ENCODE assay signal across 29 cellular contexts in the genomic region with DNA sequence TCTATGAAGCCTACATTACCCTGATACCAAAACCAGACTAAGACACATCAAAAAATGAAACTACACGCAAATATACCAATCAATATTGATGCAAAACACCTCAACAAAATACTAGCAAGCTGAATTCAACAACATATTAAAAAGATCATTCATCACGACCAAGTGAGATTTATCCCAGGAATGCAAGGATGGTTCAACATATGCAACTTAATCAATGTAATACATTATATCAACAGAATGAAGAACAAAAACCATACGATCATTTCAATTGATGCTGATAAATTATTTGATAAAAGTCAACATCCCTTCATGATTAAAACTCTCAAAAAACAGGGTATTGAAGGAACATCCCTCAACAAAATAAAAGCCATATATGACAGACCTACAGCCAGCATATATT. TPM values are rescaled to one million over a fixed set of nuclear protein-coding genes. Genes with fewer than 3 reads are reported as not detected.
A peak's percentile ranks its signal among the peaks of the same experiment; 100 is the strongest.
DNase-seq lines count a peak whose midpoint lies in the region; ATAC-seq, FAIRE-seq and TF ChIP-seq lines count a peak whose summit lies in the region.
"Had no signal": no experiment of that assay in that cellular context is flagged by ENCODE, and none has a peak within 500 bp of the region (broad histone marks: within the 10 kb centered on the region; RNA-seq: fewer than 3 reads in every experiment).

No MANE protein-coding gene starts in this region.

- no peaks in the 10 kb centered on the region for H4K20me1 ChIP-seq in K562 (replicated peaks; ENCODE audit: control insufficient read depth, insufficient read depth, low read length)
- H4K20me1 ChIP-seq: BLaER1 had no signal

- no peak for FAIRE-seq in K562 (lab: Jason Lieb, UNC)
- FAIRE-seq: GM12878, GM12892, GM18507 had no signal

- no peaks in the 10 kb centered on the region; the same call in 1 of the 2 replicates for H3K9me3 ChIP-seq in K562 (replicated peaks; ENCODE audit: control insufficient read depth, insufficient read depth, low read depth, low read length)
- H3K9me3 ChIP-seq: BE2C had no signal

- no peaks in the 10 kb centered on the region for H3K27me3 ChIP-seq in K562 (ENCODE audit: control insufficient read depth in 2 of 2, insufficient read depth in 2 of 2, low read length in 2 of 2)
- H3K27me3 ChIP-seq: BE2C, BLaER1 had no signal

- POLR2A ChIA-PET in K562 (lab: Yijun Ruan, JAX): no interaction called here

- in situ Hi-C loops in K562 (cut with MboI): no loop called here

- no peaks in the 10 kb centered on the region for H3K36me3 ChIP-seq in K562 (ENCODE audit: control insufficient read depth, insufficient read depth, low read length)
- H3K36me3 ChIP-seq: BE2C, BLaER1 had no signal

- no peaks in the 10 kb centered on the region for H3K79me2 ChIP-seq in K562 (ENCODE audit: control insufficient read depth, insufficient read depth, low read length)

- H2AFZ ChIP-seq in K562 (ENCODE audit: low read depth, low read length): no peak overlapping the region

- no peak for TF ChIP-seq POLR2A in K562 (conservative IDR thresholded peaks at IDR 0.05)
- TF ChIP-seq POLR2A in erythroblast (IDR thresholded peaks at IDR 0.05; ENCODE audit: low read length): no peak

- ATAC-seq in K562: no peak
- ATAC-seq: GM12878 had no signal

- DNase-seq in DMS53 (lab: John Stamatoyannopoulos, UW): peak; percentile 11
- DNase-seq in DMS53 treated with DMSO at 0.1 percent for 48 hours (lab: John Stamatoyannopoulos, UW; ENCODE audit: unreplicated experiment): no peak
- no peak for DNase-seq in K562 (ENCODE audit: extremely low read depth in 1 of 4, low spot score in 3 of 4)
- DNase-seq in erythroblast (lab: John Stamatoyannopoulos, UW): no peak
- DNase-seq in NCI-H774 (lab: John Stamatoyannopoulos, UW): no peak
- DNase-seq: ACHN; BE2C; C1 segment of cervical spinal cord; CD4-positive, alpha-beta memory T cell; CD4-positive, CD25-positive, alpha-beta regulatory T cell; CD8-positive, alpha-beta memory T cell; COR-L47; DMS 273 treated with DMSO at 0.1 percent for 48 hours; DMS153; DMS79; DND-41; EL; GDM1 had no signal

- 0% methylated on average over 3 of the region's 3 CpGs for WGBS in K562 (ENCODE audit: insufficient coverage, low coverage, missing lambda C conversion rate)

- no peaks in the 10 kb centered on the region for H3K9me1 ChIP-seq in K562 (ENCODE audit: control insufficient read depth, insufficient read depth, low read length)

- CTCF ChIA-PET in K562 (lab: Yijun Ruan, JAX; ENCODE audit: low intra/inter-chr PET ratio): no interaction called here

- no TSS peak for BruUV-seq in K562 (replicated peaks; lab: Mats Ljungman, UMichigan)

- no peak for TF ChIP-seq RAD21 in K562 (CRISPR knock-in tag; conservative IDR thresholded peaks at IDR 0.05 in 1 of 2, IDR thresholded peaks at IDR 0.05 in 1 of 2)

- no peak for TF ChIP-seq EP300 in K562 (IDR thresholded peaks at IDR 0.05; ENCODE audit: low read length)

- H3K4me2 ChIP-seq in K562 (ENCODE audit: insufficient read depth, low read length): no peak overlapping the region
- H3K4me2 ChIP-seq: BLaER1 had no signal

- TF ChIP-seq CTCF in K562 (IDR thresholded peaks at IDR 0.05 in 2 of 3, conservative IDR thresholded peaks at IDR 0.05 in 1 of 3; ENCODE audit: insufficient read depth in 2 of 3, low read depth in 1 of 3, low read length in 3 of 3): no peak

- no peak overlapping the region for H3K4me3 ChIP-seq in K562
- H3K4me3 ChIP-seq: BLaER1, GM12878 had no signal

- H3K4me1 ChIP-seq in K562 (replicated peaks in 1 of 2; ENCODE audit: control insufficient read depth in 2 of 2, insufficient read depth in 2 of 2, low read length in 2 of 2): no peaks in the 10 kb centered on the region
- H3K4me1 ChIP-seq: BE2C, BLaER1 had no signal

- H3K9ac ChIP-seq in K562 (ENCODE audit: insufficient read depth in 1 of 2, low read depth in 2 of 2, low read length in 2 of 2): no peak overlapping the region
- H3K9ac ChIP-seq: BLaER1 had no signal

- intact Hi-C loops in K562 (cut with micrococcal nuclease): no loop called here

- no peak overlapping the region for H3K27ac ChIP-seq in K562 (ENCODE audit: extremely low read depth, low read depth, low read length)
- H3K27ac ChIP-seq: 22Rv1, BLaER1 had no signal

TF ChIP-seq in K562, 482 proteins besides CTCF, POLR2A, EP300 and RAD21 (continues in another document):
- no peak for TF ChIP-seq ZNF239 (CRISPR knock-in tag; IDR thresholded peaks at IDR 0.05)

RNA-seq across cellular contexts. Expression of gene CLEC5A, which starts 5.7 kb away (rescaled TPM):
- not detected in 2 replicates for total RNA-seq in K562 (2011; cell fraction: chromatin; rRNA removed; ENCODE audit: low replicate concordance)
- total RNA-seq in K562 (2011; cell fraction: nucleolus; rRNA removed): not detected in 2 replicates
- total RNA-seq in K562 (2011; cell fraction: nucleoplasm; rRNA removed): not detected in 2 replicates
- not detected in 2 replicates for total RNA-seq in K562 (2014; rRNA removed)
- not detected in 2 replicates for total RNA-seq in K562 (2014; rRNA removed; fragmentation: Illumina TruSeq; extraction: Trizol)
- total RNA-seq in K562 (2015; rRNA removed; fragmentation: Illumina TruSeq; extraction: Trizol): not detected in 2 replicates
- not detected in 2 replicates for total RNA-seq in K562 (2021)
- not detected in 2 replicates for polyA plus RNA-seq in K562 (2011; rRNA removed)
- not detected in 2 replicates for polyA plus RNA-seq in K562 (2011; cell fraction: cytosol; rRNA removed)
- polyA plus RNA-seq in K562 (2011; cell fraction: nucleus; rRNA removed): not detected in 2 replicates
- not detected in 2 replicates for polyA plus RNA-seq in K562 (2012)
- polyA plus RNA-seq in K562 (2014; fragmentation: Illumina TruSeq; extraction: Trizol): not detected in 2 replicates
- not detected for polyA plus RNA-seq in K562 (2014; fragmentation: Nextera tagmentation; extraction: Ambion mirVana)
- not detected in 2 replicates for polyA plus RNA-seq in K562 (2014; rRNA removed)
- not detected in 2 replicates for polyA minus RNA-seq in K562 (2011; rRNA and poly(A)+ RNA removed)
- polyA minus RNA-seq in K562 (2011; cell fraction: cytosol; rRNA and poly(A)+ RNA removed): not detected in 2 replicates
- polyA minus RNA-seq in K562 (2011; cell fraction: nucleus; rRNA and poly(A)+ RNA removed): not detected in 2 replicates
- total RNA-seq: A172; A673; CD4-positive, CD25-positive, alpha-beta regulatory T cell; Daoy; G401; GM12878 had no signal
- polyA plus RNA-seq: AG04450; CD4-positive, alpha-beta memory T cell; CD4-positive, CD25-positive, alpha-beta regulatory T cell; CD8-positive, alpha-beta memory T cell; GM12878 had no signal

RNA-seq across cellular contexts. Expression of gene OR9A4, which starts 24.9 kb away (rescaled TPM):
- total RNA-seq in K562 (2011; cell fraction: chromatin; rRNA removed; ENCODE audit: low replicate concordance): 0.26 and 0.28 TPM in 2 replicates
- not detected in 2 replicates for total RNA-seq in K562 (2011; cell fraction: nucleolus; rRNA removed)
- 0.53 TPM in 1 of 2 replicates, not detected in the other for total RNA-seq in K562 (2011; cell fraction: nucleoplasm; rRNA removed)
- not detected in 2 replicates for total RNA-seq in K562 (2014; rRNA removed)
- total RNA-seq in K562 (2014; rRNA removed; fragmentation: Illumina TruSeq; extraction: Trizol): not detected in 2 replicates
- total RNA-seq in K562 (2015; rRNA removed; fragmentation: Illumina TruSeq; extraction: Trizol): not detected in 2 replicates
- total RNA-seq in K562 (2021): not detected in 2 replicates
- not detected in 2 replicates for polyA plus RNA-seq in K562 (2011; rRNA removed)
- not detected in 2 replicates for polyA plus RNA-seq in K562 (2011; cell fraction: cytosol; rRNA removed)
- polyA plus RNA-seq in K562 (2011; cell fraction: nucleus; rRNA removed): 0.10 TPM in 1 of 2 replicates, not detected in the other
- not detected in 2 replicates for polyA plus RNA-seq in K562 (2012)
- polyA plus RNA-seq in K562 (2014; fragmentation: Illumina TruSeq; extraction: Trizol): not detected in 2 replicates
- polyA plus RNA-seq in K562 (2014; fragmentation: Nextera tagmentation; extraction: Ambion mirVana): not detected
- polyA plus RNA-seq in K562 (2014; rRNA removed): not detected in 2 replicates
- polyA minus RNA-seq in K562 (2011; rRNA and poly(A)+ RNA removed): 0.24 TPM in 1 of 2 replicates, not detected in the other
- not detected in 2 replicates for polyA minus RNA-seq in K562 (2011; cell fraction: cytosol; rRNA and poly(A)+ RNA removed)
- 0.78 TPM in 1 of 2 replicates, not detected in the other for polyA minus RNA-seq in K562 (2011; cell fraction: nucleus; rRNA and poly(A)+ RNA removed)
- total RNA-seq: A172; A673; CD4-positive, alpha-beta memory T cell; CD4-positive, CD25-positive, alpha-beta regulatory T cell; CD8-positive, alpha-beta memory T cell; Daoy; G401; GM12878 had no signal
- polyA plus RNA-seq: AG04450; CD4-positive, alpha-beta memory T cell; CD4-positive, CD25-positive, alpha-beta regulatory T cell; CD8-positive, alpha-beta memory T cell; GM12878 had no signal

RNA-seq across cellular contexts. Expression of gene TAS2R38, which starts 32.5 kb away (rescaled TPM):
- total RNA-seq in K562 (2011; cell fraction: chromatin; rRNA removed; ENCODE audit: low replicate concordance): 0.28 and 0.51 TPM in 2 replicates
- not detected in 2 replicates for total RNA-seq in K562 (2011; cell fraction: nucleolus; rRNA removed)
- not detected in 2 replicates for total RNA-seq in K562 (2011; cell fraction: nucleoplasm; rRNA removed)
- total RNA-seq in K562 (2014; rRNA removed) (not detected in 2 replicates), K562 (2014; rRNA removed; fragmentation: Illumina TruSeq; extraction: Trizol) (not detected in 2 replicates), K562 (2015; rRNA removed; fragmentation: Illumina TruSeq; extraction: Trizol) (not detected in 2 replicates), K562 (2021) (not detected in 2 replicates)
- polyA plus RNA-seq in K562 (2011; rRNA removed) (not detected in 2 replicates), K562 (2014; fragmentation: Illumina TruSeq; extraction: Trizol) (not detected in 2 replicates), K562 (2014; fragmentation: Nextera tagmentation; extraction: Ambion mirVana) (not detected), K562 (2014; rRNA removed) (not detected in 2 replicates)
- polyA plus RNA-seq in K562 (2011; cell fraction: cytosol; rRNA removed): not detected in 2 replicates
- polyA plus RNA-seq in K562 (2011; cell fraction: nucleus; rRNA removed): 0.23 TPM in 1 of 2 replicates, not detected in the other
- polyA plus RNA-seq in K562 (2012): not detected in 2 replicates
- not detected in 2 replicates for polyA minus RNA-seq in K562 (2011; rRNA and poly(A)+ RNA removed)
- not detected in 2 replicates for polyA minus RNA-seq in K562 (2011; cell fraction: cytosol; rRNA and poly(A)+ RNA removed)
- not detected in 2 replicates for polyA minus RNA-seq in K562 (2011; cell fraction: nucleus; rRNA and poly(A)+ RNA removed)
- total RNA-seq: A172; A673; CD4-positive, alpha-beta memory T cell; CD4-positive, CD25-positive, alpha-beta regulatory T cell; CD8-positive, alpha-beta memory T cell; Daoy; G401; GM12878 had no signal
- polyA plus RNA-seq: AG04450; CD14-positive monocyte; CD4-positive, alpha-beta memory T cell; CD4-positive, CD25-positive, alpha-beta regulatory T cell; CD8-positive, alpha-beta memory T cell; GM12878 had no signal

RNA-seq across cellular contexts. Expression of gene MGAM, which starts 54.6 kb away (rescaled TPM):
- total RNA-seq in K562 (2011; cell fraction: chromatin; rRNA removed; ENCODE audit: low replicate concordance): 0.30 and 0.49 TPM in 2 replicates
- total RNA-seq in K562 (2011; cell fraction: nucleolus; rRNA removed): under 0.01 and 0.39 TPM in 2 replicates
- total RNA-seq in K562 (2011; cell fraction: nucleoplasm; rRNA removed): 0.07 and 0.69 TPM in 2 replicates
- total RNA-seq in K562 (2014; rRNA removed) (under 0.01 TPM in 1 of 2 replicates, not detected in the other), K562 (2014; rRNA removed; fragmentation: Illumina TruSeq; extraction: Trizol) (0.16 TPM in 1 of 2 replicates, not detected in the other), K562 (2015; rRNA removed; fragmentation: Illumina TruSeq; extraction: Trizol) (under 0.01 TPM in 1 of 2 replicates, not detected in the other), K562 (2021) (0.02 and 0.20 TPM in 2 replicates)
- polyA plus RNA-seq in K562 (2011; rRNA removed) (0.01 and 0.04 TPM in 2 replicates), K562 (2014; fragmentation: Illumina TruSeq; extraction: Trizol) (not detected in 2 replicates), K562 (2014; fragmentation: Nextera tagmentation; extraction: Ambion mirVana) (not detected), K562 (2014; rRNA removed) (0.01 TPM in 1 of 2 replicates, not detected in the other)
- polyA plus RNA-seq in K562 (2011; cell fraction: cytosol; rRNA removed): 0.03 TPM in 2 replicates
- 0.18 and 0.37 TPM in 2 replicates for polyA plus RNA-seq in K562 (2011; cell fraction: nucleus; rRNA removed)
- 0.07 TPM in 1 of 2 replicates, not detected in the other for polyA plus RNA-seq in K562 (2012)
- 0.04 and 0.90 TPM in 2 replicates for polyA minus RNA-seq in K562 (2011; rRNA and poly(A)+ RNA removed)
- not detected in 2 replicates for polyA minus RNA-seq in K562 (2011; cell fraction: cytosol; rRNA and poly(A)+ RNA removed)
- 0.13 and 0.56 TPM in 2 replicates for polyA minus RNA-seq in K562 (2011; cell fraction: nucleus; rRNA and poly(A)+ RNA removed)
- total RNA-seq: A172; A673; CD4-positive, CD25-positive, alpha-beta regulatory T cell; CD8-positive, alpha-beta memory T cell; G401 had no signal
- polyA plus RNA-seq: AG04450; CD4-positive, alpha-beta memory T cell; CD4-positive, CD25-positive, alpha-beta regulatory T cell; CD8-positive, alpha-beta memory T cell had no signal
